In the genomic region with DNA sequence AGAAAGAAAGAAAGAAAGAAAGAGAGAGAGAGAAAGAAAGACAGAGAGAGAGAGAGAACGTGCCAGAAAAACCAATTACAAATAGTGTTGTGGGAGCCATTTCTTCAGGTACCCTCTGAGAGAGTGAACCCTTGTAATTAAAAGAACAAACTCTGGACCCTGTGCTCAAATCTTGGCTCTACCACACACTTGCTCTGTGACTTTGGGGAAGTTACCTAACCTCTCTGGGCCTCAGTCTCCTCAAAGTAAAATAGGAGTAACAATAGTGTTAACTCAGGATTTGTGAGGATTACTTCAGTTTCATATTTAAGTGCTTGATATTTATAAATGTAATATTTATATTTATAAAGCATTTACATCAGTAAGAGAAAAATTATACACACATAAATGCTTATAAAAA, we compare ENCODE assay signal across 32 cellular contexts.
DNase-seq lines count a peak whose midpoint lies in the region; ATAC-seq, FAIRE-seq and TF ChIP-seq lines count a peak whose summit lies in the region.
"Had no signal": no experiment of that assay in that cellular context is flagged by ENCODE, and none has a peak within 500 bp of the region (broad histone marks: within the 10 kb centered on the region; RNA-seq: fewer than 3 reads in every experiment).

No MANE protein-coding gene starts in this region.

- WGBS in K562 (ENCODE audit: insufficient coverage, low coverage, missing lambda C conversion rate) = no CpG with 5 or more reads among the region's 1 CpG
- WGBS in upper lobe of left lung, 2 donors = 87 to 88% methylated on average over 1 of the region's 1 CpG
- 70 to 84% methylated on average over 1 of the region's 1 CpG for WGBS in heart right ventricle, 2 donors

- no peaks in the 10 kb centered on the region for H3K36me3 ChIP-seq in HEK293 (ENCODE audit: control insufficient read depth in 2 of 2, insufficient read depth in 1 of 2, low read length in 2 of 2)
- H3K36me3 ChIP-seq in K562 (ENCODE audit: control insufficient read depth, insufficient read depth, low read length) = no peaks in the 10 kb centered on the region
- no peaks in the 10 kb centered on the region for H3K36me3 ChIP-seq in upper lobe of left lung
- no peaks in the 10 kb centered on the region for H3K36me3 ChIP-seq in heart right ventricle
- H3K36me3 ChIP-seq: BE2C; BLaER1; BLaER1 treated with 17β-estradiol and CSF1 and Interleukin-3, amounts not matched to agents 10 nM and 100 nM had no signal

- no TSS peak for BruUV-seq in K562 (replicated peaks; lab: Mats Ljungman, UMichigan)

- no peak overlapping the region for H3K4me2 ChIP-seq in K562 (ENCODE audit: insufficient read depth, low read length)
- H3K4me2 ChIP-seq: A549; BLaER1; BLaER1 treated with 17β-estradiol and CSF1 and Interleukin-3, amounts not matched to agents 10 nM and 100 nM had no signal

- ATAC-seq in K562 = no peak
- no peak for ATAC-seq in GM18907 (IDR thresholded peaks at IDR 0.05; ENCODE audit: unreplicated experiment)
- ATAC-seq in upper lobe of left lung (ENCODE audit: low FRiP score in 2 of 2) = no peak
- no peak for ATAC-seq in heart right ventricle
- ATAC-seq: A549; CD8-positive, alpha-beta T cell had no signal

- H3K27ac ChIP-seq in HEK293 (ENCODE audit: extremely low read depth, low read depth, low read length) (no peak overlapping the region), K562 (ENCODE audit: extremely low read depth, low read depth, low read length) (no peak overlapping the region), upper lobe of left lung (no peak overlapping the region), heart right ventricle (no peak overlapping the region)
- H3K27ac ChIP-seq: 22Rv1; A549; BLaER1; BLaER1 treated with 17β-estradiol and CSF1 and Interleukin-3, amounts not matched to agents 10 nM and 100 nM; C4-2B had no signal

- POLR2A ChIA-PET in HEK293 (lab: Yijun Ruan, JAX) (no interaction called here), K562 (lab: Yijun Ruan, JAX) (no interaction called here)

- no peak for FAIRE-seq in K562 (lab: Jason Lieb, UNC)
- peak; percentile 24 for FAIRE-seq in colon (lab: Jason Lieb, UNC)
- FAIRE-seq: A549, D721Med had no signal

- CTCF ChIA-PET in HEK293 (lab: Yijun Ruan, JAX) = no interaction called here
- CTCF ChIA-PET in K562 (lab: Yijun Ruan, JAX; ENCODE audit: low intra/inter-chr PET ratio) = no interaction called here

- no peak for TF ChIP-seq POLR2A in K562 (conservative IDR thresholded peaks at IDR 0.05)
- TF ChIP-seq POLR2A in upper lobe of left lung (IDR thresholded peaks at IDR 0.05) = no peak

- H2AFZ ChIP-seq in K562 (ENCODE audit: low read depth, low read length) = no peak overlapping the region

- in situ Hi-C loops in K562 (cut with MboI) = no loop called here

- H3K79me2 ChIP-seq in K562 (ENCODE audit: control insufficient read depth, insufficient read depth, low read length) = no peaks in the 10 kb centered on the region

- H3K4me3 ChIP-seq in HEK293 (ENCODE audit: low read depth, low read length) (no peak overlapping the region), K562 (no peak overlapping the region), upper lobe of left lung (no peak overlapping the region), heart right ventricle (no peak overlapping the region)
- H3K4me3 ChIP-seq: A549; BLaER1; BLaER1 treated with 17β-estradiol and CSF1 and Interleukin-3, amounts not matched to agents 10 nM and 100 nM had no signal

- no peak for TF ChIP-seq RAD21 in K562 (CRISPR knock-in tag; conservative IDR thresholded peaks at IDR 0.05 in 1 of 2, IDR thresholded peaks at IDR 0.05 in 1 of 2)

- intact Hi-C loops in K562 (cut with micrococcal nuclease) = no loop called here
- intact Hi-C loops in heart right ventricle (cut with DNase I) = no loop called here

- DNase-seq in K562 (ENCODE audit: extremely low read depth in 1 of 4, low spot score in 3 of 4) = no peak
- DNase-seq in upper lobe of left lung = no peak
- DNase-seq in heart right ventricle = no peak
- DNase-seq: 8988T; ACHN; AML-193; BE2C; C1 segment of cervical spinal cord; Caco-2; Calu3; CD4-positive, alpha-beta memory T cell; CD4-positive, alpha-beta T cell; CD4-positive, CD25-positive, alpha-beta regulatory T cell; CD8-positive, alpha-beta memory T cell; CD8-positive, alpha-beta T cell; COR-L47; DMS 273 treated with DMSO at 0.1 percent for 48 hours; DMS153; DMS53; DMS79; DMS79 treated with DMSO at 0.1 percent for 48 hours; DND-41; EL had no signal

- H3K4me1 ChIP-seq in HEK293 (ENCODE audit: control insufficient read depth, insufficient read depth, low read length) (no peaks in the 10 kb centered on the region), K562 (replicated peaks in 1 of 2; ENCODE audit: control insufficient read depth in 2 of 2, insufficient read depth in 2 of 2, low read length in 2 of 2) (no peaks in the 10 kb centered on the region), upper lobe of left lung (no peaks in the 10 kb centered on the region), heart right ventricle (no peaks in the 10 kb centered on the region)
- H3K4me1 ChIP-seq: A549, Caco-2 had no signal

- H3K27me3 ChIP-seq in K562 (ENCODE audit: control insufficient read depth in 2 of 2, insufficient read depth in 2 of 2, low read length in 2 of 2) (peaks cover 0 to 10% of the 10 kb centered on the region in 2 experiments; a peak in 1 of 5 replicates), upper lobe of left lung (no peaks in the 10 kb centered on the region), heart right ventricle (peaks cover 0 to 51% (median 7%) of the 10 kb centered on the region in 7 donors)
- H3K27me3 ChIP-seq: BE2C; BLaER1; BLaER1 treated with 17β-estradiol and CSF1 and Interleukin-3, amounts not matched to agents 10 nM and 100 nM had no signal

- no peak for TF ChIP-seq EP300 in K562 (IDR thresholded peaks at IDR 0.05; ENCODE audit: low read length)
- no peak for TF ChIP-seq EP300 in upper lobe of left lung (IDR thresholded peaks at IDR 0.05)

- H3K9ac ChIP-seq in K562 (ENCODE audit: insufficient read depth in 1 of 2, low read depth in 2 of 2, low read length in 2 of 2) = no peak overlapping the region
- H3K9ac ChIP-seq: BLaER1; BLaER1 treated with 17β-estradiol and CSF1 and Interleukin-3, amounts not matched to agents 10 nM and 100 nM had no signal

- H3K9me3 ChIP-seq in HEK293 (ENCODE audit: control insufficient read depth, insufficient read depth, low read depth, low read length) (no peaks in the 10 kb centered on the region), K562 (replicated peaks; ENCODE audit: control insufficient read depth, insufficient read depth, low read depth, low read length) (no peaks in the 10 kb centered on the region), upper lobe of left lung (no peaks in the 10 kb centered on the region), heart right ventricle (peaks cover 0 to 3% (median 0%) of the 10 kb centered on the region in 11 donors)
- H3K9me3 ChIP-seq: A549; BE2C; BLaER1; BLaER1 treated with 17β-estradiol and CSF1 and Interleukin-3, amounts not matched to agents 10 nM and 100 nM; Caco-2 had no signal

- H4K20me1 ChIP-seq in K562 (replicated peaks; ENCODE audit: control insufficient read depth, insufficient read depth, low read length) = no peaks in the 10 kb centered on the region
- H4K20me1 ChIP-seq: BLaER1; BLaER1 treated with 17β-estradiol and CSF1 and Interleukin-3, amounts not matched to agents 10 nM and 100 nM had no signal

- peaks cover 4% of the 10 kb centered on the region for H3K9me1 ChIP-seq in K562 (ENCODE audit: control insufficient read depth, insufficient read depth, low read length)

- TF ChIP-seq CTCF in HEK293 (tag by site-specific recombination; IDR thresholded peaks at IDR 0.05) (no peak), K562 (IDR thresholded peaks at IDR 0.05 in 2 of 3, conservative IDR thresholded peaks at IDR 0.05 in 1 of 3; ENCODE audit: insufficient read depth in 2 of 3, low read depth in 1 of 3, low read length in 3 of 3) (no peak), upper lobe of left lung (IDR thresholded peaks at IDR 0.05) (no peak), heart right ventricle (IDR thresholded peaks at IDR 0.05) (no peak)

TF ChIP-seq in HEK293, 187 proteins besides CTCF, POLR2A, EP300 and RAD21:
- no peak for TF ChIP-seq ZNF664 (tag by site-specific recombination; IDR thresholded peaks at IDR 0.05)
- TF ChIP-seq ZNF513 (tag by site-specific recombination; IDR thresholded peaks at IDR 0.05) = no peak
- peak; percentile 15; the same call in 1 of the 2 replicates for TF ChIP-seq ZNF768 (tag by site-specific recombination; IDR thresholded peaks at IDR 0.05)

TF ChIP-seq in K562, 482 proteins besides CTCF, POLR2A, EP300 and RAD21:
- TF ChIP-seq ZFP36 (IDR thresholded peaks at IDR 0.05; ENCODE audit: low read depth, low read length, partially characterized antibody) (peak; percentile 53), RBM25 (IDR thresholded peaks at IDR 0.05; ENCODE audit: low read depth, low read length, severe bottlenecking) (peak; percentile 84), CBX2 (IDR thresholded peaks at IDR 0.05; ENCODE audit: insufficient read depth, low read length, poor library complexity, severe bottlenecking) (no peak)
TF ChIP-seq in K562: peak in this region for 2.
